Comparison of ENCODE assay signal across 8 cellular contexts in the genomic region with DNA sequence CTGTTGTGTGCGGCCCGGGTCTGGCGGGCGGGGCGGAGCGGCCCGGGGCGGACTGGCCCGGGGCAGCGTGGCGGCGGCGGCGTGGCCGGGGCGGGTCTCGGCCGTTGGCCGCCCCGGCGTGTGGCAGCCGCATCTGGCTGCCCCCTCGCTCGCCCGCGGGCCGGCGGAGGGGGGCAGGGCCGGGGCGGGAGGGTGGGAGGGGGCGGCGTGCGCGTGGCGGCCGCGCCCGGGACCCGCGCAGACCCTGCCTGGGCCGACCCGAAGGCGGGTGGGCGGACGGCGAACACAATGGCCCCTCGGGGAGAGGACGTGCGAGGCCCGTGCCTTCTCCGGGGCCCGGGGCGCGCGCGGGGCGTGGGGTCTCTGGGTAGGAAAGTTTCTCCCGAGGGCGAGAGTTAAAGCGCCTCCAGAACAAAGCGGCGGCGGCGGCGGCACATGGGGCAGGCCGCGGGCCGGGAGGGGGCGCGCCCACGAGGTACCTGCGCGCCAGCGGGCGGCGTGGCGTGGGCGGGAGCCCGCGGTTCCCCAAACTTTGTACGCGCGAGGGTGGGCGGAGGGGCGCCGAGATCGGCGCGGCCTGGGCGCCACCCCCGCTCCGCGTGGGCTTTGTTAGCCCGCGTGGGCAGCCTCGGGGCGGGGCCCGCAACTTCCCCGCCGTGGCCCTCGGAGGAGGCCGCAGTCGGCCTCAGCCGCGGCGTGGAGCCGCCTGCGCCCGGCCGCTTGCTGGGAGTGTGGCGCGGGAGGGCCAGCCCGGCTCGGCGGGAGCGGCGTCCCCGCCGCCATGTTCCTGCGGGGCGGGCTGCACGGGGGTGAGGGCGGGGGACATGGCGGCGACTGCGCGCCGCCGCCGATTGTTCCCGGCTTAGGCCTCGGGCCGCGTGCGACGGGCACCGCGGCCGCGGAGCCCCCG. TPM values are rescaled to one million over a fixed set of nuclear protein-coding genes. Genes with fewer than 3 reads are reported as not detected.
DNase-seq lines count a peak whose midpoint lies in the region; ATAC-seq and TF ChIP-seq lines count a peak whose summit lies in the region.

No MANE protein-coding gene starts in this region.

- peak; percentile 44 for ATAC-seq in GM18907 (IDR thresholded peaks at IDR 0.05; ENCODE audit: unreplicated experiment)
- peak; percentile 37 for ATAC-seq in HG03135 (IDR thresholded peaks at IDR 0.05; ENCODE audit: unreplicated experiment)

- intact Hi-C loops in ascending aorta (cut with DNase I) = loop anchor here (2.0 to 5.0 kb wide), 3 partner anchors 35 to 206 kb away; a partner anchor contains a TSS

- TF ChIP-seq CTCF in AG04449 (IDR thresholded peaks at IDR 0.05; ENCODE audit: insufficient read depth, low read length, missing control alignments) (no peak), ascending aorta (IDR thresholded peaks at IDR 0.05) (peak in 1 of 3 experiments; percentile 14)

- no peaks in the 10 kb centered on the region for H3K9me3 ChIP-seq in ascending aorta
- H3K9me3 ChIP-seq in iPS-15b (ENCODE audit: control insufficient read depth, insufficient read depth, low read length) = no peaks in the 10 kb centered on the region

- peak overlapping the region; percentile 74 for H3K9ac ChIP-seq in iPS-15b (ENCODE audit: low read depth, low read length)

- peak overlapping the region; percentile 73 for H3K4me3 ChIP-seq in AG04449 (ENCODE audit: low read depth, low read length)
- H3K4me3 ChIP-seq in ascending aorta = peak overlapping the region; percentile 85 to 86
- H3K4me3 ChIP-seq in iPS-15b (ENCODE audit: low read depth, low read length) = peak overlapping the region; percentile 61
- peak overlapping the region; percentile 55 to 98 (median 83) for H3K4me3 ChIP-seq in skin epidermis

- peak overlapping the region; percentile 70 to 92 for H3K27ac ChIP-seq in ascending aorta
- peak overlapping the region; percentile 79 to 99 (median 97) for H3K27ac ChIP-seq in skin epidermis

- H3K36me3 ChIP-seq in ascending aorta (peaks cover 3 to 5% of the 10 kb centered on the region in 2 donors), iPS-15b (ENCODE audit: control insufficient read depth, insufficient read depth, low read length) (peaks cover 15% of the 10 kb centered on the region)

- DNase-seq in AG04449 (ENCODE audit: low read depth, low spot score) = no peak
- peak; percentile 44 to 70 (median 66) for DNase-seq in T-helper 2 cell
- peak in 1 of 2 donors; percentile 70 for DNase-seq in ascending aorta (ENCODE audit: low spot score in 2 of 2)
- DNase-seq in SHP77 treated with DMSO at 0.1 percent for 48 hours (lab: John Stamatoyannopoulos, UW) = no peak

- H3K27me3 ChIP-seq in ascending aorta (no peaks in the 10 kb centered on the region), iPS-15b (ENCODE audit: control insufficient read depth, insufficient read depth, low read length) (no peaks in the 10 kb centered on the region)

- POLR2A ChIA-PET in AG04449 (lab: Yijun Ruan, JAX) = no interaction called here

- H3K4me1 ChIP-seq in ascending aorta = peaks cover 7 to 13% of the 10 kb centered on the region in 2 donors
- peaks cover 10% of the 10 kb centered on the region for H3K4me1 ChIP-seq in iPS-15b (ENCODE audit: control insufficient read depth, insufficient read depth, low read length)

- CTCF ChIA-PET in AG04449 (lab: Yijun Ruan, JAX) = no interaction called here

RNA-seq across cellular contexts. Expression of a gene that starts 0.8 kb away (rescaled TPM):
- not detected for total RNA-seq in ascending aorta

RNA-seq across cellular contexts. Expression of a gene that starts 50.2 kb away (rescaled TPM):
- total RNA-seq in ascending aorta = not detected

Comparison
In these comparisons a context has a peak if more than half of its experiments do, and no peak if none do; other contexts are left out.
1. DNase-seq: peak in T-helper 2 cell (5 of 5); none in AG04449 (single experiment) and SHP77 treated with DMSO at 0.1 percent for 48 hours (single experiment).
2. Peak in every context shown above with its lines, with median percentiles within 50 percentile points of each other: H3K4me3 ChIP-seq.